ENCODE assay signal across 29 cellular contexts in genomic region chr21:32975811-32976507, GRCh38. TPM values are rescaled to one million over a fixed set of nuclear protein-coding genes. Genes with fewer than 3 reads are reported as not detected.
"Had no signal": no experiment of that assay in that cellular context is flagged by ENCODE, and none has a peak within 500 bp of the region (broad histone marks: within the 10 kb centered on the region; RNA-seq: fewer than 3 reads in every experiment).

No MANE protein-coding gene starts in this region.

- H3K4me1 ChIP-seq: lower lobe of right lung, vagina had no signal

- H3K4me3 Mint-ChIP-seq: activated T-cell treated with anti-CD3 and anti-CD28 coated beads, Interleukin-2, amount 50 U/mL, for 72 hours; effector memory CD8-positive, alpha-beta T cell; natural killer cell treated with Interleukin-12 subunit alpha and Interleukin-12 subunit beta and Interleukin-15 and Interleukin-18, amount 100 ng/mL, for 72 hours; type B pancreatic cell had no signal

- H3K27me3 ChIP-seq: ovary, vagina had no signal

- H3K9me3 Mint-ChIP-seq: activated naive CD4-positive, alpha-beta T cell treated with anti-CD3 and anti-CD28 coated beads, Interleukin-2, amount 50 U/mL, for 72 hours; activated T-cell treated with anti-CD3 and anti-CD28 coated beads, Interleukin-2, amount 50 U/mL, for 72 hours; effector memory CD8-positive, alpha-beta T cell; natural killer cell treated with Interleukin-12 subunit alpha and Interleukin-12 subunit beta and Interleukin-15 and Interleukin-18, amount 100 ng/mL, for 72 hours; type B pancreatic cell had no signal

- H3K4me3 ChIP-seq: coronary artery, lower lobe of right lung, mucosa of descending colon, ovary, skin epidermis, vagina had no signal

- H3K27ac ChIP-seq: coronary artery, lower lobe of right lung, ovary, skin epidermis, vagina had no signal

- DNase-seq: activated CD4-positive, alpha-beta T cell treated with anti-CD3 and anti-CD28 coated beads for 4 hours; activated CD4-positive, alpha-beta T cell treated with anti-CD3 and anti-CD28 coated beads, Interleukin-2, amount 50 U/mL, for 4 hours; activated naive CD4-positive, alpha-beta T cell; activated T-cell treated with anti-CD3 and anti-CD28 coated beads for 4 hours; activated T-cell treated with anti-CD3 and anti-CD28 coated beads, Interleukin-2, amount 50 U/mL, for 72 hours; cerebellar nuclear complex; effector memory CD8-positive, alpha-beta T cell; foreskin fibroblast; hippocampal formation; left colon; lower lobe of right lung; mesenchymal stem cell; mucosa of descending colon; ovary; stimulated activated CD4-positive, alpha-beta T cell treated with anti-CD3 and anti-CD28 coated beads, Interleukin-12 subunit alpha, Interleukin-12 subunit beta, amount 100 ng/mL, for 4 hours; stimulated activated CD4-positive, alpha-beta T cell treated with anti-CD3 and anti-CD28 coated beads, Interleukin-4, amount 100 ng/mL, for 1 hour; stimulated activated naive CD8-positive, alpha-beta T cell treated with anti-CD3 and anti-CD28 coated beads, Interleukin-15, Interleukin-2, amounts not matched to agents 100 U/mL and 50 U/mL, for 24 hours had no signal

- ATAC-seq: activated naive CD4-positive, alpha-beta T cell treated with anti-CD3 and anti-CD28 coated beads, Interleukin-2, amount 50 U/mL, for 72 hours; activated T-cell treated with anti-CD3 and anti-CD28 coated beads, Interleukin-2, amount 50 U/mL, for 72 hours; effector memory CD8-positive, alpha-beta T cell; left colon; lower lobe of right lung; mucosa of descending colon; natural killer cell treated with Interleukin-12 subunit alpha and Interleukin-12 subunit beta and Interleukin-15 and Interleukin-18, amount 100 ng/mL, for 72 hours; sciatic nerve; stimulated activated naive CD8-positive, alpha-beta T cell treated with anti-CD3 and anti-CD28 coated beads, Interleukin-15, Interleukin-2, amounts not matched to agents 100 U/mL and 50 U/mL, for 24 hours had no signal

- H3K9me3 ChIP-seq: lower lobe of right lung, mucosa of descending colon, ovary, vagina had no signal

- H3K36me3 ChIP-seq: lower lobe of right lung, ovary, vagina had no signal

- H3K36me3 Mint-ChIP-seq: activated naive CD4-positive, alpha-beta T cell treated with anti-CD3 and anti-CD28 coated beads, Interleukin-2, amount 50 U/mL, for 72 hours; natural killer cell treated with Interleukin-12 subunit alpha and Interleukin-12 subunit beta and Interleukin-15 and Interleukin-18, amount 100 ng/mL, for 72 hours; type B pancreatic cell had no signal

- H3K27ac Mint-ChIP-seq: activated naive CD4-positive, alpha-beta T cell treated with anti-CD3 and anti-CD28 coated beads, Interleukin-2, amount 50 U/mL, for 72 hours; activated T-cell treated with anti-CD3 and anti-CD28 coated beads, Interleukin-2, amount 50 U/mL, for 72 hours; effector memory CD8-positive, alpha-beta T cell; natural killer cell treated with Interleukin-12 subunit alpha and Interleukin-12 subunit beta and Interleukin-15 and Interleukin-18, amount 100 ng/mL, for 72 hours; progenitor cell of endocrine pancreas; type B pancreatic cell had no signal

RNA-seq across cellular contexts. Expression of gene OLIG2, which starts 49.8 kb away (rescaled TPM):
- total RNA-seq: activated naive CD4-positive, alpha-beta T cell treated with anti-CD3 and anti-CD28 coated beads, Interleukin-2, amount 50 U/mL, for 72 hours; activated T-cell treated with anti-CD3 and anti-CD28 coated beads, Interleukin-2, amount 50 U/mL, for 72 hours; endothelial cell of umbilical vein; left colon; lower lobe of right lung; mucosa of descending colon; myocyte; natural killer cell treated with Interleukin-12 subunit alpha and Interleukin-12 subunit beta and Interleukin-15 and Interleukin-18, amount 100 ng/mL, for 72 hours; ovary; renal cortical epithelial cell; sciatic nerve; T-helper 1 cell treated with Interleukin-12 subunit alpha and Interleukin-12 subunit beta and Interleukin-4 antibody, amounts not matched to agents 30 ng/mL and 1 ng/mL, for 36 hours; vagina had no signal
